Comparison of ENCODE assay signal across 8 cellular contexts in the genomic region with DNA sequence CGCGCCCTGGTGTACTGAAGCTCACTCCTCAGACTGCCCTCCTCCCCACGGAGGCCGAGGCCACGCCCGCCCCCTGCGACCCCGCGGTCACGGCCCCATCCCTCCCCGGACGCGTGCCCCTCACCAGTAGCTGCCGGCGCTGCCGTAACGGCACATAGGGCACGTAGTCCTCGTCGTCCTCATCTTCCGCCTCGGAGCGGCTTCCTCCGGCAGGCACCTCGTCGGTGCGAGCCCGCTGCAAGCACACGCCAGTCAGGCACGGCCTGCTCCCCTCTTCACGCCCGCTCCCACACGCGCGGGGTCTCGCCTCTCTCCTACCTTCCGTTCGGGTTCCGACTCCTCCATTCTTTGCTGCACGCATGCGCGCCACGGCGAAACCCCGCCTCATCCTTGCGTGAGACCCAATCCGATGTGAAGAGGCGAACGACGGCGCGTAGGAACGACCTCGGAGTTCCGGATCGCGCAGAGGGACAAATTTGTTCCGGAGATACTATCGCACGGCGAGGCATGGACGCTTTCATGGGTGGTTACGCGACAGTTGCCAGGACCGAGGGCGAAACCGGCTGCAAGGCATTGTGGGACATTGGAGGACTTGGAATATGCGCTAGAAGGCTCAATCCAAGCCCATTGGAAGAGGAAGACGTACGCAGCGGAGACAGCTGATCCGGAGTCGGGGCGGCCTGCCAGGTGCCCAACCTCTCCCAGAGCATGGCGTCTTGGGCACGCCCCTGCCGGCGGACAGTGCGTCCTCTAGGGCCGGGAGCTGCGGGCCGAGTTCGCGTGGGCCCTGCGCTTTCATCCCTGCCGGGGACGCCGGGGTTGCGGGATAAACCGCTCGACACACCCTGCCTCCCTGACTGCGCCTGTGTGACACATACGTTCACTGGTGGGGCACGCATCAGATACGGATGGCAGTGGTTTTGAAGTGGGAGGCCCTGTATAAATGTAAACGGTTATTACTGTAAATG. TPM values are rescaled to one million over a fixed set of nuclear protein-coding genes. Genes with fewer than 3 reads are reported as not detected.
DNase-seq lines count a peak whose midpoint lies in the region; ATAC-seq and TF ChIP-seq lines count a peak whose summit lies in the region.

Gene DDX41, minus strand, starts transcription at position 361 of the 968 bp plus-strand sequence. Its CDS starts 16 bp downstream, at position 345.

- peak within 1 kb of the TSS; percentile 80 for H3K4me3 ChIP-seq in GM08714 (ENCODE audit: low read length)
- peak within 1 kb of the TSS; percentile 75 for H3K4me3 ChIP-seq in NB4 (ENCODE audit: low read depth, low read length)

- peaks cover 2% of the 10 kb centered on the region; the same call in 1 of the 2 replicates for H3K27me3 Mint-ChIP-seq in HFFc6 (ENCODE audit: insufficient read depth)
- H3K27me3 Mint-ChIP-seq in activated naive CD4-positive, alpha-beta T cell treated with anti-CD3 and anti-CD28 coated beads, Interleukin-2, amount 50 U/mL, for 24 hours, result no peaks in the 10 kb centered on the region

- DNase-seq in HFFc6 (peak; percentile 99), NB4 (ENCODE audit: low read depth) (peak; percentile 98), germinal center (ENCODE audit: low spot score) (peak; percentile 96), non-pigmented ciliary epithelial cell (ENCODE audit: low read depth) (peak; percentile 93), superior temporal gyrus (ENCODE audit: extremely low spot score) (peak; percentile 100)

- H3K36me3 Mint-ChIP-seq in HFFc6 (ENCODE audit: low read depth), result peaks cover 32% of the 10 kb centered on the region
- peaks cover 14% of the 10 kb centered on the region for H3K36me3 Mint-ChIP-seq in activated naive CD4-positive, alpha-beta T cell treated with anti-CD3 and anti-CD28 coated beads, Interleukin-2, amount 50 U/mL, for 24 hours

- no peak; the same call in 1 of the 2 replicates for TF ChIP-seq CTCF in HFFc6 (IDR thresholded peaks at IDR 0.05)
- TF ChIP-seq CTCF in NB4 (IDR thresholded peaks at IDR 0.05; ENCODE audit: low read depth, low read length), result no peak

- peak within 1 kb of the TSS; percentile 84 for H3K27ac Mint-ChIP-seq in HFFc6
- H3K27ac Mint-ChIP-seq in activated naive CD4-positive, alpha-beta T cell treated with anti-CD3 and anti-CD28 coated beads, Interleukin-2, amount 50 U/mL, for 24 hours, result peak within 1 kb of the TSS; percentile 91

- H3K4me3 Mint-ChIP-seq in HFFc6, result peak within 1 kb of the TSS; percentile 92
- peak within 1 kb of the TSS; percentile 94 for H3K4me3 Mint-ChIP-seq in activated naive CD4-positive, alpha-beta T cell treated with anti-CD3 and anti-CD28 coated beads, Interleukin-2, amount 50 U/mL, for 24 hours

- H3K4me1 Mint-ChIP-seq in HFFc6 (ENCODE audit: low read depth), result peaks cover 23% of the 10 kb centered on the region
- peaks cover 51% of the 10 kb centered on the region for H3K4me1 Mint-ChIP-seq in activated naive CD4-positive, alpha-beta T cell treated with anti-CD3 and anti-CD28 coated beads, Interleukin-2, amount 50 U/mL, for 24 hours

- ATAC-seq in SK-N-SH treated with all-trans-retinoic acid at 6 μM for 48 hours, result peak; percentile 94

- TF ChIP-seq POLR2A in NB4 (IDR thresholded peaks at IDR 0.05; ENCODE audit: extremely low read depth, insufficient read length), result peak; percentile 79

- H3K9me3 Mint-ChIP-seq in HFFc6, result no peaks in the 10 kb centered on the region
- no peaks in the 10 kb centered on the region for H3K9me3 Mint-ChIP-seq in activated naive CD4-positive, alpha-beta T cell treated with anti-CD3 and anti-CD28 coated beads, Interleukin-2, amount 50 U/mL, for 24 hours

TF ChIP-seq in SK-N-SH treated with all-trans-retinoic acid at 6 μM for 48 hours, 23 proteins besides CTCF, POLR2A, EP300 and RAD21:
- TF ChIP-seq ZC3H10 (CRISPR knock-in tag; IDR thresholded peaks at IDR 0.05), result no peak
- TF ChIP-seq ZNF565 (CRISPR knock-in tag; conservative IDR thresholded peaks at IDR 0.05; ENCODE audit: low read depth), result no peak
- no peak for TF ChIP-seq SNAI2 (CRISPR knock-in tag; IDR thresholded peaks at IDR 0.05)
- TF ChIP-seq ISL1 (CRISPR knock-in tag; IDR thresholded peaks at IDR 0.05), result no peak
- TF ChIP-seq ZNF8 (CRISPR knock-in tag; IDR thresholded peaks at IDR 0.05), result no peak
- TF ChIP-seq PATZ1 (CRISPR knock-in tag; IDR thresholded peaks at IDR 0.05; ENCODE audit: borderline replicate concordance), result no peak
- no peak for TF ChIP-seq ARNTL (CRISPR knock-in tag; IDR thresholded peaks at IDR 0.05; ENCODE audit: borderline replicate concordance, low read depth)
- TF ChIP-seq ESRRG (CRISPR knock-in tag; IDR thresholded peaks at IDR 0.05), result no peak
- no peak for TF ChIP-seq ZFP30 (CRISPR knock-in tag; IDR thresholded peaks at IDR 0.05)
- TF ChIP-seq RARB (CRISPR knock-in tag; IDR thresholded peaks at IDR 0.05), result no peak
- TF ChIP-seq TSHZ2 (CRISPR knock-in tag; IDR thresholded peaks at IDR 0.05), result no peak
- TF ChIP-seq ZNF70 (CRISPR knock-in tag; IDR thresholded peaks at IDR 0.05), result no peak
- TF ChIP-seq POU6F1 (CRISPR knock-in tag; IDR thresholded peaks at IDR 0.05; ENCODE audit: borderline replicate concordance, low read depth), result no peak
- TF ChIP-seq BACH2 (CRISPR knock-in tag; IDR thresholded peaks at IDR 0.05; ENCODE audit: borderline replicate concordance), result no peak
- TF ChIP-seq ZFP3 (CRISPR knock-in tag; IDR thresholded peaks at IDR 0.05), result no peak
- no peak for TF ChIP-seq PPARA (CRISPR knock-in tag; IDR thresholded peaks at IDR 0.05; ENCODE audit: borderline replicate concordance)
- TF ChIP-seq CREB5 (CRISPR knock-in tag; IDR thresholded peaks at IDR 0.05; ENCODE audit: low read depth), result no peak
- TF ChIP-seq CSDC2 (CRISPR knock-in tag; IDR thresholded peaks at IDR 0.05), result no peak
TF ChIP-seq in SK-N-SH treated with all-trans-retinoic acid at 6 μM for 48 hours: peak in this region for 0.

RNA-seq across cellular contexts. Expression of gene DDX41, which starts in this region (rescaled TPM):
- total RNA-seq in HFFc6 (2021; fragmentation: NEBNext Ultra II Directional; extraction: Animal tissue kit (Norgen Biotek cat#: 25700)), result 100 to 1,000 TPM in 3 of 6 experiments, 10 to 100 TPM in 3; 83.8 to 105 (median 98.5) TPM

Comparison
In these comparisons a context has a peak if more than half of its experiments do, and no peak if none do; other contexts are left out.
1. Peak in every context shown above with its lines: DNase-seq, ATAC-seq and H3K4me3 ChIP-seq.